8 cellular contexts compared by ENCODE assay signal in the genomic region with DNA sequence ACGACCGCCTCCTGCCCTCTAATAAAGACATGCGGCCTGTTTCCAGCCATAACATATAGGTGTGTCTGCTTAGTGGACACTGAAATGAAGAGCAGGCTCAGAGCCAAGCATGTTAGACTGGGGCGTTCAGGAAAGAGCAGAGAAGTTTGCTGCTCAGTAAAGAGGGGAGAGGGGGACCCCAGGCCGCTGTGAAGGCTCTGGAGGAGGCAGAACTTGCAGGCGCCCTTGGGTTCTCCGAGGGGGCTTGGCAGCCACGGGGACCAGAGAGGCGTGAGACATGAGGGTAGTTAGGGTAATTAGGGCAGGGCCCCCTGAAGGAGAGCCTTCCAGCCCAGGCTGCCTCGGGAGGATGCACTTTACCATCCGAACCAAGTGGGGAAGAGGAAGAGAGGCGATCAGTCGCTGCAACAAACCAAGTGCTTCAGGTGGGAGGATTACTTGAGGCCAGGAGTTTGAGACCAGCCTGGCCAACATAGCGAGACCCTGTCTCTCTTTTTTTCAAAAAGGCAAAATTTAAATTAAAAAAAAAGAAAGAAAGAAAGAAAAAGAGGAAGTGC. TPM values are rescaled to one million over a fixed set of nuclear protein-coding genes. Genes with fewer than 3 reads are reported as not detected.
DNase-seq lines count a peak whose midpoint lies in the region; ATAC-seq, FAIRE-seq and TF ChIP-seq lines count a peak whose summit lies in the region.

No MANE protein-coding gene starts in this region.

- no peaks in the 10 kb centered on the region for H3K36me3 Mint-ChIP-seq in T-helper 1 cell treated with Interleukin-12 subunit alpha and Interleukin-12 subunit beta and Interleukin-4 antibody, amounts not matched to agents 30 μg/mL and 1 μg/mL, for 36 hours (ENCODE audit: low read depth)
- H3K36me3 Mint-ChIP-seq in activated T-helper 1 cell treated with anti-CD3 and anti-CD28 coated beads, Interleukin-12 subunit alpha, Interleukin-12 subunit beta, Interleukin-2, Interleukin-4 antibody, amounts not matched to agents 30 ng/mL and 10 ng/mL and 1 ng/mL, durations not matched to agents 14 hours and 24 hours and 36 hours (ENCODE audit: low read depth) = peaks cover 2% of the 10 kb centered on the region

- intact Hi-C loops in activated T-helper 1 cell treated with anti-CD3 and anti-CD28 coated beads, Interleukin-12 subunit alpha, Interleukin-12 subunit beta, Interleukin-2, Interleukin-4 antibody, amounts not matched to agents 30 ng/mL and 10 ng/mL and 1 ng/mL, durations not matched to agents 14 hours and 24 hours and 36 hours (cut with micrococcal nuclease) = loop anchor here (1.0 to 10.0 kb wide), 5 partner anchors 9 to 479 kb away; a partner anchor contains a TSS
- intact Hi-C loops in kidney (cut with DNase I) = no loop called here

- H3K36me3 ChIP-seq in kidney (ENCODE audit: control insufficient read depth in 1 of 2, insufficient read depth in 2 of 2, low read length in 2 of 2) (no peaks in the 10 kb centered on the region), stomach smooth muscle (ENCODE audit: control insufficient read depth in 2 of 2, insufficient read depth in 2 of 2, low read length in 2 of 2) (no peaks in the 10 kb centered on the region)

- peaks cover 38% of the 10 kb centered on the region for H3K27me3 Mint-ChIP-seq in T-helper 1 cell treated with Interleukin-12 subunit alpha and Interleukin-12 subunit beta and Interleukin-4 antibody, amounts not matched to agents 30 μg/mL and 1 μg/mL, for 36 hours (ENCODE audit: low read depth)
- peaks cover 41% of the 10 kb centered on the region for H3K27me3 Mint-ChIP-seq in activated T-helper 1 cell treated with anti-CD3 and anti-CD28 coated beads, Interleukin-12 subunit alpha, Interleukin-12 subunit beta, Interleukin-2, Interleukin-4 antibody, amounts not matched to agents 30 ng/mL and 10 ng/mL and 1 ng/mL, durations not matched to agents 14 hours and 24 hours and 36 hours (ENCODE audit: insufficient read depth)

- no peaks in the 10 kb centered on the region for H3K9me3 Mint-ChIP-seq in T-helper 1 cell treated with Interleukin-12 subunit alpha and Interleukin-12 subunit beta and Interleukin-4 antibody, amounts not matched to agents 30 μg/mL and 1 μg/mL, for 36 hours
- no peaks in the 10 kb centered on the region for H3K9me3 Mint-ChIP-seq in activated T-helper 1 cell treated with anti-CD3 and anti-CD28 coated beads, Interleukin-12 subunit alpha, Interleukin-12 subunit beta, Interleukin-2, Interleukin-4 antibody, amounts not matched to agents 30 ng/mL and 10 ng/mL and 1 ng/mL, durations not matched to agents 14 hours and 24 hours and 36 hours

- H3K4me1 ChIP-seq in kidney (ENCODE audit: control insufficient read depth in 1 of 2, insufficient read depth in 1 of 2, low read depth in 1 of 2, low read length in 2 of 2) (no peaks in the 10 kb centered on the region), stomach smooth muscle (ENCODE audit: control insufficient read depth, insufficient read depth, low read length) (peaks cover 10% of the 10 kb centered on the region)

- DNase-seq in T-helper 1 cell (no peak), kidney (no peak), GM10248 (ENCODE audit: extremely low spot score) (no peak)
- no peak for DNase-seq in activated T-helper 1 cell treated with anti-CD3 and anti-CD28 coated beads, Interleukin-12 subunit alpha, Interleukin-12 subunit beta, Interleukin-2, Interleukin-4 antibody, amounts not matched to agents 30 ng/mL and 10 ng/mL and 1 ng/mL, durations not matched to agents 14 hours and 24 hours and 36 hours (ENCODE audit: low spot score)
- no peak for DNase-seq in stimulated activated CD4-positive, alpha-beta T cell treated with anti-CD3 and anti-CD28 coated beads, Interleukin-15, amount 100 ng/mL, for 24 hours

- H3K4me3 ChIP-seq in kidney (ENCODE audit: low read length in 2 of 2) (peak overlapping the region; percentile 28 to 69), stomach smooth muscle (ENCODE audit: low read length in 2 of 2) (peak overlapping the region; percentile 73 to 76)

- TF ChIP-seq CTCF in kidney (IDR thresholded peaks at IDR 0.05; ENCODE audit: borderline replicate concordance, extremely low read depth, insufficient read depth) (no peak), GM10248 (IDR thresholded peaks at IDR 0.05; ENCODE audit: control extremely low read depth, extremely low read depth, low read depth, missing control alignments) (no peak)

- H3K27ac ChIP-seq in kidney (ENCODE audit: low read depth in 2 of 2, low read length in 2 of 2) = no peak overlapping the region
- H3K27ac ChIP-seq in stomach smooth muscle (ENCODE audit: low read length) = no peak overlapping the region

- ATAC-seq in GM18870 (IDR thresholded peaks at IDR 0.05; ENCODE audit: unreplicated experiment) = no peak

- H3K9me3 ChIP-seq in kidney (ENCODE audit: control insufficient read depth in 1 of 2, low read length in 2 of 2) = no peaks in the 10 kb centered on the region
- H3K9me3 ChIP-seq in stomach smooth muscle (ENCODE audit: control insufficient read depth in 2 of 2, low read length in 2 of 2) = no peaks in the 10 kb centered on the region

- H3K27me3 ChIP-seq in stomach smooth muscle (ENCODE audit: control insufficient read depth in 1 of 2, insufficient read depth in 2 of 2, low read length in 2 of 2) = no peaks in the 10 kb centered on the region

- H3K4me1 Mint-ChIP-seq in T-helper 1 cell treated with Interleukin-12 subunit alpha and Interleukin-12 subunit beta and Interleukin-4 antibody, amounts not matched to agents 30 μg/mL and 1 μg/mL, for 36 hours (ENCODE audit: low read depth) = peaks cover 11% of the 10 kb centered on the region
- H3K4me1 Mint-ChIP-seq in activated T-helper 1 cell treated with anti-CD3 and anti-CD28 coated beads, Interleukin-12 subunit alpha, Interleukin-12 subunit beta, Interleukin-2, Interleukin-4 antibody, amounts not matched to agents 30 ng/mL and 10 ng/mL and 1 ng/mL, durations not matched to agents 14 hours and 24 hours and 36 hours (ENCODE audit: low read depth) = peaks cover 20% of the 10 kb centered on the region

- H3K4me3 Mint-ChIP-seq in T-helper 1 cell treated with Interleukin-12 subunit alpha and Interleukin-12 subunit beta and Interleukin-4 antibody, amounts not matched to agents 30 μg/mL and 1 μg/mL, for 36 hours = peak overlapping the region; percentile 66
- H3K4me3 Mint-ChIP-seq in activated T-helper 1 cell treated with anti-CD3 and anti-CD28 coated beads, Interleukin-12 subunit alpha, Interleukin-12 subunit beta, Interleukin-2, Interleukin-4 antibody, amounts not matched to agents 30 ng/mL and 10 ng/mL and 1 ng/mL, durations not matched to agents 14 hours and 24 hours and 36 hours = peak overlapping the region; percentile 71

- no peak for FAIRE-seq in kidney (lab: Jason Lieb, UNC)

- H3K9ac ChIP-seq in kidney (ENCODE audit: low read length in 2 of 2) (peak overlapping the region in 1 of 2 donors; percentile 55), stomach smooth muscle (ENCODE audit: low read length in 2 of 2) (peak overlapping the region; percentile 57 to 66)

- H3K27ac Mint-ChIP-seq in T-helper 1 cell treated with Interleukin-12 subunit alpha and Interleukin-12 subunit beta and Interleukin-4 antibody, amounts not matched to agents 30 μg/mL and 1 μg/mL, for 36 hours = peak overlapping the region; percentile 39
- H3K27ac Mint-ChIP-seq in activated T-helper 1 cell treated with anti-CD3 and anti-CD28 coated beads, Interleukin-12 subunit alpha, Interleukin-12 subunit beta, Interleukin-2, Interleukin-4 antibody, amounts not matched to agents 30 ng/mL and 10 ng/mL and 1 ng/mL, durations not matched to agents 14 hours and 24 hours and 36 hours = peak overlapping the region; percentile 61

- POLR2A ChIA-PET in GM10248 (lab: Yijun Ruan, JAX) = no interaction called here

- CTCF ChIA-PET in GM10248 (lab: Yijun Ruan, JAX) = interaction anchor here (0.6 to 1.8 kb wide), 5 partner anchors 10 to 106 kb away, joined by 3 to 5 read pairs (median 3); no protein-coding TSS in a partner anchor

RNA-seq across cellular contexts. Expression of a gene that starts 46.6 kb away (rescaled TPM):
- 23.9 and 24.1 TPM in 2 replicates for total RNA-seq in activated T-helper 1 cell treated with anti-CD3 and anti-CD28 coated beads, Interleukin-12 subunit alpha, Interleukin-12 subunit beta, Interleukin-2, Interleukin-4 antibody, amounts not matched to agents 30 ng/mL and 10 ng/mL and 1 ng/mL, durations not matched to agents 14 hours and 24 hours and 36 hours
- 15.3 TPM for total RNA-seq in kidney
- 11.7 TPM for polyA plus RNA-seq in kidney (ENCODE audit: insufficient read depth, low read depth, low replicate concordance)
